ENCODE assay signal across 24 cellular contexts in genomic region chr10:75070478-75071163, GRCh38. TPM values are rescaled to one million over a fixed set of nuclear protein-coding genes. Genes with fewer than 3 reads are reported as not detected.
A peak's percentile ranks its signal among the peaks of the same experiment; 100 is the strongest.
DNase-seq lines count a peak whose midpoint lies in the region; ATAC-seq, FAIRE-seq and TF ChIP-seq lines count a peak whose summit lies in the region.
"Had no signal": no experiment of that assay in that cellular context is flagged by ENCODE, and none has a peak within 500 bp of the region (broad histone marks: within the 10 kb centered on the region; RNA-seq: fewer than 3 reads in every experiment).

No MANE protein-coding gene starts in this region.

- TF ChIP-seq POLR2A in H1 (IDR thresholded peaks at IDR 0.05; ENCODE audit: control extremely low read depth in 1 of 2, low read depth in 2 of 2, low read length in 2 of 2), result no peak

- no peak overlapping the region for H2BK20ac ChIP-seq in H1 (ENCODE audit: low read length)

- no peak overlapping the region for H2BK5ac ChIP-seq in H1 (ENCODE audit: low read depth, low read length)

- H3K9ac ChIP-seq in SK-N-SH, result no peak overlapping the region
- H3K9ac ChIP-seq in H1 (replicated peaks in 1 of 4; ENCODE audit: extremely low read depth in 1 of 4, low read depth in 3 of 4, low read length in 3 of 4), result no peak overlapping the region

- H3K27ac ChIP-seq in SK-N-SH (ENCODE audit: low read depth in 2 of 2, low read length in 1 of 2), result peak overlapping the region in 1 of 2 experiments; percentile 47; a peak in 1 of 4 replicates
- no peak overlapping the region for H3K27ac ChIP-seq in H1 (ENCODE audit: low read depth, low read length)
- H3K27ac ChIP-seq: esophagus squamous epithelium, prostate gland had no signal

- H3K4me1 ChIP-seq in SK-N-SH (ENCODE audit: control insufficient read depth in 1 of 2, insufficient read depth in 2 of 2, low read depth in 1 of 2, low read length in 1 of 2) (peaks cover 0 to 12% of the 10 kb centered on the region in 2 experiments; a peak in 1 of 4 replicates), H1 (replicated peaks in 1 of 4; ENCODE audit: control insufficient read depth in 3 of 4, insufficient read depth in 4 of 4, low read length in 3 of 4) (no peaks in the 10 kb centered on the region; a peak in 3 of 7 replicates)
- H3K4me1 ChIP-seq: prostate gland had no signal

- no peaks in the 10 kb centered on the region for H3K36me3 Mint-ChIP-seq in progenitor cell of endocrine pancreas (ENCODE audit: insufficient read depth)

- DNase-seq in G401 (ENCODE audit: low spot score) (peak; percentile 43), SK-N-SH (peak; percentile 38), H1 (ENCODE audit: low read depth in 1 of 2, low spot score in 2 of 2) (no peak), progenitor cell of endocrine pancreas (ENCODE audit: low spot score, unreplicated experiment) (no peak)
- DNase-seq: activated naive CD4-positive, alpha-beta T cell; amygdala; effector CD4-positive, alpha-beta T cell; esophagus squamous epithelium; left colon; midbrain; NCI-H1048; NCI-H187 treated with DMSO at 0.1 percent for 48 hours; PC-3; SIG-M5; stimulated activated CD8-positive, alpha-beta memory T cell treated with anti-CD3 and anti-CD28 coated beads, Interleukin-4, amount 100 ng/mL, for 48 hours; T-helper 17 cell had no signal

- no peak overlapping the region for H3K4me3 ChIP-seq in SK-N-SH (ENCODE audit: low read depth in 2 of 2, low read length in 1 of 2)
- no peak overlapping the region for H3K4me3 ChIP-seq in H1 (ENCODE audit: extremely low read depth in 1 of 4, insufficient read depth in 2 of 4, low read depth in 3 of 4, low read length in 4 of 4)
- H3K4me3 ChIP-seq: esophagus squamous epithelium, prostate gland had no signal

- no peaks in the 10 kb centered on the region for H3K9me3 ChIP-seq in SK-N-SH
- H3K9me3 ChIP-seq in H1 (ENCODE audit: insufficient read depth in 2 of 2, low read depth in 1 of 2, low read length in 1 of 2), result no peaks in the 10 kb centered on the region
- H3K9me3 ChIP-seq: esophagus squamous epithelium, prostate gland had no signal

- H3K27me3 Mint-ChIP-seq in progenitor cell of endocrine pancreas, result no peaks in the 10 kb centered on the region
- H3K27me3 Mint-ChIP-seq: T-helper 17 cell had no signal

- TF ChIP-seq RAD21 in SK-N-SH (IDR thresholded peaks at IDR 0.05; ENCODE audit: low read length) (no peak), H1 (IDR thresholded peaks at IDR 0.05 in 1 of 2, conservative IDR thresholded peaks at IDR 0.05 in 1 of 2; ENCODE audit: low read depth in 2 of 2, low read length in 2 of 2) (no peak)

- H3K36me3 ChIP-seq in SK-N-SH (replicated peaks in 1 of 2; ENCODE audit: control insufficient read depth in 1 of 2, insufficient read depth in 2 of 2, low read length in 1 of 2) (no peaks in the 10 kb centered on the region), H1 (ENCODE audit: control insufficient read depth in 2 of 4, insufficient read depth in 4 of 4, low read length in 3 of 4) (no peaks in the 10 kb centered on the region)
- H3K36me3 ChIP-seq: esophagus squamous epithelium, prostate gland had no signal

- peak overlapping the region; percentile 64 for H3K27ac Mint-ChIP-seq in progenitor cell of endocrine pancreas
- H3K27ac Mint-ChIP-seq: T-helper 17 cell had no signal

- no peak overlapping the region for H4K91ac ChIP-seq in H1 (replicated peaks; ENCODE audit: insufficient read length, low read length)

- H3K79me1 ChIP-seq in H1 (ENCODE audit: low read depth, low read length), result no peaks in the 10 kb centered on the region

- in situ Hi-C loops in G401 (cut with HindIII; ENCODE audit: low sequenced_read_pairs), result no loop called here

- WGBS in SK-N-SH (ENCODE audit: low lambda C conversion rate), result 91% methylated on average over 13 of the region's 16 CpGs
- 94% methylated on average over 16 of the region's 16 CpGs; no CpG with 5 or more reads in 1 of the 2 experiments for WGBS in H1 (ENCODE audit: extremely low coverage in 1 of 2, insufficient coverage in 1 of 2, insufficient read length in 1 of 2, insufficient replicate concordance in 2 of 2, low coverage in 1 of 2, low lambda C conversion rate in 2 of 2, missing lambda C conversion rate in 1 of 2), 2 experiments

- TF ChIP-seq EP300 in SK-N-SH (IDR thresholded peaks at IDR 0.05; ENCODE audit: borderline replicate concordance in 1 of 2, low read depth in 1 of 2, low read length in 1 of 2) (no peak), H1 (IDR thresholded peaks at IDR 0.05; ENCODE audit: borderline replicate concordance in 1 of 2, low read depth in 2 of 2, low read length in 2 of 2) (no peak)

- no peak overlapping the region for H2AFZ ChIP-seq in SK-N-SH (ENCODE audit: low read depth)
- no peak overlapping the region for H2AFZ ChIP-seq in H1 (ENCODE audit: low read length)

- no peak overlapping the region for H3K4me3 Mint-ChIP-seq in progenitor cell of endocrine pancreas (ENCODE audit: low read depth)
- H3K4me3 Mint-ChIP-seq: T-helper 17 cell had no signal

- H3K14ac ChIP-seq in H1 (ENCODE audit: insufficient read length), result no peak overlapping the region

- peaks cover 7% of the 10 kb centered on the region for H3K4me1 Mint-ChIP-seq in progenitor cell of endocrine pancreas (ENCODE audit: low read depth)

- H3K4me2 ChIP-seq in SK-N-SH, result no peak overlapping the region
- no peak overlapping the region for H3K4me2 ChIP-seq in H1 (ENCODE audit: insufficient read depth in 1 of 2, low read depth in 2 of 2, low read length in 2 of 2)

- peak overlapping the region; percentile 61; the same call in 1 of the 2 replicates for H2AK5ac ChIP-seq in H1 (ENCODE audit: low read depth, low read length)

- H4K8ac ChIP-seq in H1 (ENCODE audit: extremely low read depth, insufficient read depth, low read length), result no peak overlapping the region; the same call in 1 of the 2 replicates

- no peak overlapping the region for H2BK120ac ChIP-seq in H1 (replicated peaks; ENCODE audit: low read depth, low read length)

- H3K27me3 ChIP-seq in SK-N-SH (ENCODE audit: insufficient read depth) (no peaks in the 10 kb centered on the region), H1 (replicated peaks in 1 of 4; ENCODE audit: control insufficient read depth in 3 of 4, extremely low read depth in 1 of 4, insufficient read depth in 3 of 4, low read length in 3 of 4) (no peaks in the 10 kb centered on the region)

- H3K79me2 ChIP-seq in SK-N-SH (ENCODE audit: insufficient read depth), result no peaks in the 10 kb centered on the region
- no peaks in the 10 kb centered on the region for H3K79me2 ChIP-seq in H1 (ENCODE audit: control insufficient read depth in 1 of 2, insufficient read depth in 2 of 2, low read length in 2 of 2)

- no peak for TF ChIP-seq CTCF in SK-N-SH (IDR thresholded peaks at IDR 0.05)
- TF ChIP-seq CTCF in H1 (IDR thresholded peaks at IDR 0.05; ENCODE audit: control extremely low read depth in 1 of 3, insufficient read depth in 1 of 3, low read depth in 1 of 3, low read length in 3 of 3), result no peak
- no peak for TF ChIP-seq CTCF in progenitor cell of endocrine pancreas (IDR thresholded peaks at IDR 0.05; ENCODE audit: unreplicated experiment)

- no peak for FAIRE-seq in H1 (lab: Jason Lieb, UNC)
- FAIRE-seq: D721Med, G401.6, H54 had no signal

- H3F3A ChIP-seq in SK-N-SH (replicated peaks; ENCODE audit: insufficient read depth), result no peaks in the 10 kb centered on the region

- H4K20me1 ChIP-seq in SK-N-SH (ENCODE audit: insufficient read depth) (no peaks in the 10 kb centered on the region), H1 (replicated peaks in 1 of 2; ENCODE audit: control insufficient read depth in 1 of 2, insufficient read depth in 2 of 2, low read length in 2 of 2) (no peaks in the 10 kb centered on the region)

- no peaks in the 10 kb centered on the region for H3K9me2 ChIP-seq in SK-N-SH

- no peaks in the 10 kb centered on the region for H3K9me3 Mint-ChIP-seq in progenitor cell of endocrine pancreas (ENCODE audit: low read depth)

- H3K18ac ChIP-seq in H1 (ENCODE audit: extremely low read depth, low read length), result no peak overlapping the region

- ATAC-seq in HG03139 (IDR thresholded peaks at IDR 0.05; ENCODE audit: unreplicated experiment) (no peak), GM19455 (IDR thresholded peaks at IDR 0.05; ENCODE audit: unreplicated experiment) (no peak), GM21423 (IDR thresholded peaks at IDR 0.05; ENCODE audit: unreplicated experiment) (no peak), GM21576 (IDR thresholded peaks at IDR 0.05; ENCODE audit: unreplicated experiment) (no peak)
- ATAC-seq: left colon, PC-3, T-helper 17 cell had no signal

- CTCF ChIA-PET in SK-N-SH (lab: Yijun Ruan, JAX), result interaction anchor here (1.0 to 1.2 kb wide), 2 partner anchors 28 to 29 kb away, joined by 3 read pairs; no protein-coding TSS in a partner anchor
- CTCF ChIA-PET in H1 (lab: Charles Lee; ENCODE audit: partially characterized antibody), result interaction anchor here (1.0 to 1.3 kb wide), 2 partner anchors 30 to 36 kb away, joined by 3 read pairs; no protein-coding TSS in a partner anchor

- POLR2A ChIA-PET in SK-N-SH (lab: Yijun Ruan, JAX) (no interaction called here), H1 (lab: Charles Lee; ENCODE audit: partially characterized antibody) (no interaction called here)

- H3K23ac ChIP-seq in H1 (ENCODE audit: insufficient read length), result no peak overlapping the region

- no peak overlapping the region for H3K56ac ChIP-seq in H1 (replicated peaks; ENCODE audit: insufficient read length, low read depth, low read length)

- peak overlapping the region; percentile 60; the same call in 1 of the 2 replicates for H2BK12ac ChIP-seq in H1 (ENCODE audit: low read depth, low read length)

- H4K5ac ChIP-seq in H1 (ENCODE audit: insufficient read length, low read depth, low read length), result no peak overlapping the region

- peak overlapping the region; percentile 72; the same call in 1 of the 2 replicates for H2BK15ac ChIP-seq in H1 (ENCODE audit: low read length)

- no peak overlapping the region for H3K4ac ChIP-seq in H1 (replicated peaks; ENCODE audit: insufficient read length, low read depth, low read length)

- no peaks in the 10 kb centered on the region for H3K23me2 ChIP-seq in H1 (ENCODE audit: low read depth, low read length)

TF ChIP-seq in H1, 55 proteins besides CTCF, POLR2A, EP300 and RAD21 (continues in another document):
- no peak for TF ChIP-seq SIX5 (IDR thresholded peaks at IDR 0.05; ENCODE audit: low read depth, low read length)

RNA-seq across cellular contexts. Expression of gene SAMD8, which starts 40.8 kb away (rescaled TPM):
- total RNA-seq in G401 (2014; rRNA removed; shearing (Covaris generic)), result 14.9 and 18.2 TPM in 2 replicates
- 9.7 and 14.3 TPM in 2 replicates for polyA plus RNA-seq in SK-N-SH (2012; rRNA removed)
- polyA plus RNA-seq in SK-N-SH (2012; cell fraction: cytosol; rRNA removed), result 13.9 and 14.6 TPM in 2 replicates
- 8.0 and 12.5 TPM in 2 replicates for polyA plus RNA-seq in SK-N-SH (2012; cell fraction: nucleus; rRNA removed)
- total RNA-seq in H1 (2021; fragmentation: NEBNext Ultra II Directional; extraction: Animal tissue kit (Norgen Biotek cat#: 25700)), result 16.6 and 20.9 TPM in 2 replicates
- polyA plus RNA-seq in H1 (2011; rRNA removed), result 9.3 and 11.7 TPM in 2 replicates
- polyA plus RNA-seq in H1 (2011; cell fraction: cytosol; rRNA removed), result 10.1 TPM
- polyA plus RNA-seq in H1 (2011; cell fraction: nucleus; rRNA removed), result 6.1 TPM
- polyA plus RNA-seq in H1 (2012, experiment 1 of 2), result 4.6 to 8.5 TPM (median 6.8 TPM) in 4 replicates
- polyA plus RNA-seq in H1 (2012, experiment 2 of 2), result 1.3 TPM
- polyA plus RNA-seq in H1 (2013, experiment 1 of 2), result 10.8 TPM
- polyA plus RNA-seq in H1 (2013, experiment 2 of 2), result 11.6 TPM
- polyA minus RNA-seq in H1 (2011; rRNA and poly(A)+ RNA removed), result 37.7 and 50.7 TPM in 2 replicates
- polyA minus RNA-seq in H1 (2011; cell fraction: cytosol; rRNA and poly(A)+ RNA removed), result 11.7 TPM
- polyA minus RNA-seq in H1 (2011; cell fraction: nucleus; rRNA and poly(A)+ RNA removed), result 22.2 TPM
- 17.4 and 18.0 TPM in 2 replicates for total RNA-seq in progenitor cell of endocrine pancreas

Comparison
In these comparisons a context has a peak if more than half of its experiments do, and no peak if none do; other contexts are left out.
1. DNase-seq: peak in G401 (single experiment) and SK-N-SH (single experiment); none in H1 (0 of 2) and progenitor cell of endocrine pancreas (single experiment).